In genomic region chr15:42650208-42651066, GRCh38 we compare ENCODE assay signal across 8 cellular contexts.
DNase-seq lines count a peak whose midpoint lies in the region; ATAC-seq and TF ChIP-seq lines count a peak whose summit lies in the region.

No MANE protein-coding gene starts in this region.

- H3K9me3 ChIP-seq in right atrium auricular region = no peaks in the 10 kb centered on the region

- peak; percentile 48 to 80 for TF ChIP-seq CTCF in right atrium auricular region (IDR thresholded peaks at IDR 0.05)

- peaks cover 20% of the 10 kb centered on the region for H3K36me3 ChIP-seq in right atrium auricular region

- no peaks in the 10 kb centered on the region for H3K27me3 ChIP-seq in right atrium auricular region

- ATAC-seq in GM21717 (IDR thresholded peaks at IDR 0.05; ENCODE audit: unreplicated experiment) (peak; percentile 50), sciatic nerve (peak; percentile 96)

- H3K4me1 ChIP-seq in right atrium auricular region = no peaks in the 10 kb centered on the region

- H3K4me3 ChIP-seq in right atrium auricular region = no peak overlapping the region

- H3K27ac ChIP-seq in right atrium auricular region = no peak overlapping the region

- DNase-seq in COR-L47 (lab: John Stamatoyannopoulos, UW) (peak; percentile 28), NAMALWA (ENCODE audit: low spot score) (peak; percentile 83), SKM-1 treated with dmso at 0.1 percent for 144 hours (lab: John Stamatoyannopoulos, UW; ENCODE audit: unreplicated experiment) (peak; percentile 43), amniotic epithelial cell (ENCODE audit: low read depth) (peak; percentile 85), right atrium auricular region (ENCODE audit: low spot score) (peak; percentile 67), sciatic nerve (ENCODE audit: low spot score) (peak; percentile 67), OCI-M2 (lab: John Stamatoyannopoulos, UW; ENCODE audit: unreplicated experiment) (no peak)

- intact Hi-C loops in sciatic nerve (cut with DNase I) = no loop called here
